16 cellular contexts compared by ENCODE assay signal in the genomic region with DNA sequence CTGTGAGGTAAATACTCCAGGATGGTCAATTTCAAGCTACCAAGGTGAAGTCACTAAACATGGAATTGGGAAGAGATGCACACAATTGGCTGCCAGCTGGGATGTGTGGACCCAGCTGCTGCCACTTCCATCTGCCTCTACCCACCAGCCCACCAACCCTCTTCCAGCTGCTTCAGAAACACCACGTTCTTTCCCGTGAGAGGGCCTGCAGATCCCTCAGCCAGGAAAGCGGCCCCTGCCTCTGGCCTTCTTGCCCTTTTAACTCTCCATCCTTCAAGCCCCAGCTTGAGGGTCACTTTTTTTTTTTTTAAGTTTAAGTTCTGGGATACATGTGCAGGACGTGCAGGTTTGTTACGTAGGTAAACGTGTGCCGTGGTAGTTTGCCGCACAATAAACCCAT. TPM values are rescaled to one million over a fixed set of nuclear protein-coding genes. Genes with fewer than 3 reads are reported as not detected.
DNase-seq lines count a peak whose midpoint lies in the region; ATAC-seq and TF ChIP-seq lines count a peak whose summit lies in the region.
"Had no signal": no experiment of that assay in that cellular context is flagged by ENCODE, and none has a peak within 500 bp of the region (broad histone marks: within the 10 kb centered on the region; RNA-seq: fewer than 3 reads in every experiment).

No MANE protein-coding gene starts in this region.

- no TSS peak for BruUV-seq in Caco-2 (replicated peaks; lab: Mats Ljungman, UMichigan)

- no peak for ATAC-seq in body of pancreas
- no peak for ATAC-seq in GM21737 (IDR thresholded peaks at IDR 0.05; ENCODE audit: unreplicated experiment)
- ATAC-seq in HG03097 (IDR thresholded peaks at IDR 0.05; ENCODE audit: low FRiP score, unreplicated experiment) = no peak

- no peaks in the 10 kb centered on the region for H3K9me3 ChIP-seq in Caco-2
- no peaks in the 10 kb centered on the region for H3K9me3 ChIP-seq in body of pancreas

- H3K27ac Mint-ChIP-seq in Caco-2 (ENCODE audit: unreplicated experiment) = peak overlapping the region; percentile 37
- peak overlapping the region; percentile 91 for H3K27ac Mint-ChIP-seq in progenitor cell of endocrine pancreas
- H3K27ac Mint-ChIP-seq: B cell; CD4-positive, alpha-beta T cell; HFFc6 had no signal

- 94 to 95% methylated on average over 8 of the region's 8 CpGs for WGBS in body of pancreas, 2 donors

- H3K27me3 ChIP-seq in Caco-2 (replicated peaks; ENCODE audit: control insufficient read depth, insufficient read depth, low read length) (no peaks in the 10 kb centered on the region), body of pancreas (no peaks in the 10 kb centered on the region)

- TF ChIP-seq CTCF in Caco-2 (IDR thresholded peaks at IDR 0.05; ENCODE audit: insufficient read depth in 1 of 2, low read depth in 1 of 2, low read length in 1 of 2, severe bottlenecking in 1 of 2, unreplicated experiment in 1 of 2) (no peak), body of pancreas (IDR thresholded peaks at IDR 0.05) (no peak), progenitor cell of endocrine pancreas (IDR thresholded peaks at IDR 0.05; ENCODE audit: unreplicated experiment) (no peak)

- H3K9me3 Mint-ChIP-seq in Caco-2 (ENCODE audit: unreplicated experiment) (peaks cover 16% of the 10 kb centered on the region), progenitor cell of endocrine pancreas (ENCODE audit: low read depth) (peaks cover 3% of the 10 kb centered on the region)
- H3K9me3 Mint-ChIP-seq: CD4-positive, alpha-beta T cell; HFFc6 had no signal

- H3K4me1 Mint-ChIP-seq in Caco-2 (ENCODE audit: low read depth, unreplicated experiment) (peaks cover 27% of the 10 kb centered on the region), progenitor cell of endocrine pancreas (ENCODE audit: low read depth) (peaks cover 28% of the 10 kb centered on the region)
- H3K4me1 Mint-ChIP-seq: B cell had no signal

- peak; percentile 15 for DNase-seq in NCI-H146 (lab: John Stamatoyannopoulos, UW)
- DNase-seq in NCI-H146 treated with DMSO at 0.1 percent for 48 hours (lab: John Stamatoyannopoulos, UW; ENCODE audit: unreplicated experiment) = no peak
- DNase-seq in Caco-2 = no peak
- DNase-seq in body of pancreas = no peak
- DNase-seq in progenitor cell of endocrine pancreas (ENCODE audit: low spot score, unreplicated experiment) = no peak
- DNase-seq: 8988T; C1 segment of cervical spinal cord; CD4-positive, alpha-beta T cell; DND-41; GDM1; HCEC 1CT; HFFc6 had no signal

- H3K36me3 ChIP-seq in Caco-2 (ENCODE audit: control insufficient read depth, insufficient read depth, low read length) (no peaks in the 10 kb centered on the region), body of pancreas (replicated peaks in 1 of 2; ENCODE audit: insufficient read depth in 1 of 2, low read depth in 2 of 2) (no peaks in the 10 kb centered on the region)

- peaks cover 40% of the 10 kb centered on the region for H3K4me1 ChIP-seq in Caco-2
- H3K4me1 ChIP-seq in body of pancreas = peaks cover 50% of the 10 kb centered on the region

- TF ChIP-seq POLR2A in body of pancreas (IDR thresholded peaks at IDR 0.05) = no peak

- H3K36me3 Mint-ChIP-seq in Caco-2 (ENCODE audit: insufficient read depth, unreplicated experiment) (peaks cover 6% of the 10 kb centered on the region), progenitor cell of endocrine pancreas (ENCODE audit: insufficient read depth) (no peaks in the 10 kb centered on the region)

- POLR2A ChIA-PET in Caco-2 (lab: Charles Lee) = interaction anchor here (0.6 kb wide), 2 partner anchors 11 to 93 kb away, joined by 3 to 14 read pairs; no protein-coding TSS in a partner anchor

- CTCF ChIA-PET in Caco-2 (lab: Charles Lee) = interaction anchor here (0.6 to 1.0 kb wide), 2 partner anchors 16 to 117 kb away, joined by 3 to 4 read pairs; no protein-coding TSS in a partner anchor

- H3K4me3 Mint-ChIP-seq in Caco-2 (ENCODE audit: unreplicated experiment) = no peak overlapping the region
- no peak overlapping the region for H3K4me3 Mint-ChIP-seq in progenitor cell of endocrine pancreas (ENCODE audit: low read depth)
- H3K4me3 Mint-ChIP-seq: B cell; CD4-positive, alpha-beta T cell; HFFc6 had no signal

- H3K4me3 ChIP-seq in Caco-2 (ENCODE audit: low read depth, low read length) (no peak overlapping the region), body of pancreas (no peak overlapping the region)

- peak overlapping the region in 3 of 4 donors; percentile 66 to 81 (median 77) for H3K27ac ChIP-seq in body of pancreas

- intact Hi-C loops in Caco-2 (cut with micrococcal nuclease; ENCODE audit: unreplicated experiment) (loop anchor here (5.0 kb wide), 1 partner anchor 71 kb away; no protein-coding TSS in a partner anchor), body of pancreas (cut with DNase I) (no loop called here)

- H3K27me3 Mint-ChIP-seq in Caco-2 (ENCODE audit: insufficient read depth, unreplicated experiment) (no peaks in the 10 kb centered on the region), progenitor cell of endocrine pancreas (peaks cover 3% of the 10 kb centered on the region)
- H3K27me3 Mint-ChIP-seq: CD4-positive, alpha-beta T cell had no signal

RNA-seq across cellular contexts. Expression of a gene that starts 20.0 kb away (rescaled TPM):
- total RNA-seq in Caco-2 (2022) (not detected in 2 replicates), body of pancreas (not detected), progenitor cell of endocrine pancreas (not detected in 2 replicates)
- total RNA-seq: B cell; CD4-positive, alpha-beta T cell; H4; HFFc6 had no signal

RNA-seq across cellular contexts. Expression of a gene that starts 22.8 kb away (rescaled TPM):
- total RNA-seq in Caco-2 (2022) (not detected in 2 replicates), body of pancreas (not detected), progenitor cell of endocrine pancreas (not detected in 2 replicates)
- total RNA-seq: B cell; CD4-positive, alpha-beta T cell; H4; HFFc6 had no signal

RNA-seq across cellular contexts. Expression of a gene that starts 25.3 kb away (rescaled TPM):
- total RNA-seq in Caco-2 (2022) (206 and 212 TPM in 2 replicates), body of pancreas (10 to 100 TPM; 44.2 to 51.9 TPM), progenitor cell of endocrine pancreas (126 and 131 TPM in 2 replicates)

RNA-seq across cellular contexts. Expression of a gene that starts 29.5 kb away (rescaled TPM):
- total RNA-seq in Caco-2 (2022) (not detected in 2 replicates), body of pancreas (not detected), progenitor cell of endocrine pancreas (not detected in 2 replicates)
- total RNA-seq: B cell, H4, HFFc6 had no signal

RNA-seq across cellular contexts. Expression of a gene that starts 36.2 kb away (rescaled TPM):
- total RNA-seq in Caco-2 (2022) (107 and 120 TPM in 2 replicates), body of pancreas (100 to 1,000 TPM in 1 of 2 donors, 10 to 100 TPM in 1; 83.5 to 115 TPM), progenitor cell of endocrine pancreas (99.8 and 108 TPM in 2 replicates)
